In the genomic region with DNA sequence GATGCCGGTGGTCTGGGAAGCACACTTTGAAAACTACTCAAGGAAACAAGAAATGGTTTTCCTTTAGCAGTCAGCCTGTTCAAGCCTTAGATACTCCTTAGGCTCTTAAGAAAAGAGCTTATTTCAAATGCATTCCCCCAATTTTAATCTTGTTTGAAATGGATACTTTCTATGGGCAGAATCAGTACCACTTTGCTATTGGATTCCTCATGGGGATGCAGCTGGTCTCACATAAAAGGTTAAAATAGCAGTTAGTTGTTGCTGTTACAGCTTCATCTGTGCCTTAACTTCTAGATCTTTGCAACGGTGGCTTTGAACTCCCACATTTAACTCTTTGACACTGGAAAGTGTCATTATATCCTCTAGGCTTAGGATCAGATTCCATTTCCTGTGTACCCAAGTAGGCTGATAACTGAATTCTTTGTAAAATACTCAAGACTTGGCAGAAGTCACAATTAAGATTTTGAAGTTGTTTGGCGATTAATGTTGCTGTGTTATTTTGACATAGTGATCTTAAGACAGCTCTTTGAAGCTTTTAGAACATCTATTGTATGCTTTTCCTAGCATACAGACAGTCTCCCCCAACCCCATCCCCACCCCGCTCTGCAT, we compare ENCODE assay signal across 9 cellular contexts. TPM values are rescaled to one million over a fixed set of nuclear protein-coding genes. Genes with fewer than 3 reads are reported as not detected.
DNase-seq lines count a peak whose midpoint lies in the region; ATAC-seq and TF ChIP-seq lines count a peak whose summit lies in the region.
"Had no signal": no experiment of that assay in that cellular context is flagged by ENCODE, and none has a peak within 500 bp of the region (broad histone marks: within the 10 kb centered on the region; RNA-seq: fewer than 3 reads in every experiment).

No MANE protein-coding gene starts in this region.

- H3F3A ChIP-seq in GM23248 (ENCODE audit: insufficient read depth): peaks cover 80% of the 10 kb centered on the region

- peak overlapping the region; percentile 74 for H3K4me3 ChIP-seq in GM23248
- peak overlapping the region; percentile 68 for H3K4me3 ChIP-seq in astrocyte of the spinal cord (ENCODE audit: low read depth, low read length)
- H3K4me3 ChIP-seq in iPS-20b (ENCODE audit: low read length): peak overlapping the region; percentile 84
- H3K4me3 ChIP-seq in gastrocnemius medialis: peak overlapping the region in 3 of 4 donors; percentile 11 to 63 (median 59)
- H3K4me3 ChIP-seq in H7 (ENCODE audit: insufficient read depth, low read depth, low read length): no peak overlapping the region

- peaks cover 12% of the 10 kb centered on the region for H3K4me1 ChIP-seq in GM23248 (ENCODE audit: insufficient read depth)
- H3K4me1 ChIP-seq in iPS-20b (ENCODE audit: insufficient read depth, low read length): peaks cover 21% of the 10 kb centered on the region
- peaks cover 7 to 17% of the 10 kb centered on the region in 2 donors for H3K4me1 ChIP-seq in gastrocnemius medialis

- TF ChIP-seq POLR2A in gastrocnemius medialis (IDR thresholded peaks at IDR 0.05): no peak

- H3K36me3 ChIP-seq in GM23248 (ENCODE audit: low read depth) (peaks cover 52% of the 10 kb centered on the region), iPS-20b (ENCODE audit: insufficient read depth, low read depth, low read length) (peaks cover 63% of the 10 kb centered on the region), gastrocnemius medialis (peaks cover 0 to 11% of the 10 kb centered on the region in 2 donors), H7 (replicated peaks; ENCODE audit: control insufficient read depth, insufficient read depth, low read length) (peaks cover 39% of the 10 kb centered on the region)

- H3K36me3 Mint-ChIP-seq in T-helper 17 cell (ENCODE audit: low read depth): peaks cover 6% of the 10 kb centered on the region

- no peak overlapping the region for H3K4me3 Mint-ChIP-seq in T-helper 17 cell

- in situ Hi-C loops in GM23248 (cut with MboI): loop anchor here (5.0 kb wide), 1 partner anchor 411 kb away; no protein-coding TSS in a partner anchor
- in situ Hi-C loops in astrocyte of the spinal cord (cut with HindIII; ENCODE audit: low sequenced_read_pairs): no loop called here
- in situ Hi-C loops in gastrocnemius medialis (cut with MboI; ENCODE audit: low sequenced_read_pairs in 4 of 4): loop anchor here in 2 of 4 donors (10.0 to 25.0 kb wide), 3 partner anchors 421 to 771 kb away; no protein-coding TSS in a partner anchor

- peaks cover 15% of the 10 kb centered on the region; the same call in 1 of the 2 replicates for H3K79me2 ChIP-seq in GM23248 (ENCODE audit: insufficient read depth)

- TF ChIP-seq CTCF in astrocyte of the spinal cord (IDR thresholded peaks at IDR 0.05; ENCODE audit: low read depth, low read length) (no peak), gastrocnemius medialis (IDR thresholded peaks at IDR 0.05 in 4 of 5, conservative IDR thresholded peaks at IDR 0.05 in 1 of 5) (no peak)

- H3K9ac ChIP-seq in GM23248: peak overlapping the region; percentile 89
- H3K9ac ChIP-seq in iPS-20b (ENCODE audit: low read depth, low read length): peak overlapping the region; percentile 8; the same call in 1 of the 2 replicates

- DNase-seq in GM23248 (no peak), astrocyte of the spinal cord (ENCODE audit: low read depth, low spot score) (peak; percentile 41), gastrocnemius medialis (no peak), NOMO-1 treated with DMSO at 0.1 percent for 48 hours (lab: John Stamatoyannopoulos, UW; ENCODE audit: unreplicated experiment) (no peak), H7 (no peak), ecto neural progenitor cell (ENCODE audit: low spot score) (no peak), T-helper 17 cell (no peak)
- DNase-seq: NCI-H510A had no signal

- WGBS in GM23248 (ENCODE audit: low coverage in 1 of 2, low lambda C conversion rate in 2 of 2, missing lambda C conversion rate in 2 of 2), 2 experiments: 4 to 16% methylated on average over 4 of the region's 4 CpGs

- peaks cover 41% of the 10 kb centered on the region; the same call in 1 of the 2 replicates for H4K20me1 ChIP-seq in GM23248 (ENCODE audit: insufficient read depth)

- peak overlapping the region; percentile 95 for H3K27ac ChIP-seq in GM23248
- no peak overlapping the region for H3K27ac ChIP-seq in iPS-20b (ENCODE audit: low read length)
- H3K27ac ChIP-seq in gastrocnemius medialis: no peak overlapping the region

- no peak overlapping the region for H3K27ac Mint-ChIP-seq in T-helper 17 cell

- no peaks in the 10 kb centered on the region for H3K9me3 ChIP-seq in GM23248 (ENCODE audit: low read depth)
- no peaks in the 10 kb centered on the region for H3K9me3 ChIP-seq in iPS-20b (ENCODE audit: insufficient read depth, low read depth, low read length)
- no peaks in the 10 kb centered on the region for H3K9me3 ChIP-seq in gastrocnemius medialis
- no peaks in the 10 kb centered on the region for H3K9me3 ChIP-seq in T-helper 17 cell (ENCODE audit: control insufficient read depth, low read length, poor library complexity, severe bottlenecking)

- intact Hi-C loops in gastrocnemius medialis (cut with DNase I; ENCODE audit: low total_unique reads): loop anchor here (5.0 to 10.0 kb wide), 2 partner anchors 172 to 876 kb away; no protein-coding TSS in a partner anchor

- H3K27me3 ChIP-seq in GM23248 (replicated peaks; ENCODE audit: insufficient read depth) (no peaks in the 10 kb centered on the region), iPS-20b (ENCODE audit: insufficient read depth, low read length) (peaks cover 14% of the 10 kb centered on the region), gastrocnemius medialis (peaks cover 0 to 6% (median 4%) of the 10 kb centered on the region in 3 donors), H7 (ENCODE audit: control insufficient read depth, insufficient read depth, low read length) (no peaks in the 10 kb centered on the region)

- peaks cover 26% of the 10 kb centered on the region for H3K4me1 Mint-ChIP-seq in T-helper 17 cell

- ATAC-seq in gastrocnemius medialis (no peak), T-helper 17 cell (no peak)

- H3K4me2 ChIP-seq in GM23248 (ENCODE audit: unreplicated experiment): peak overlapping the region; percentile 75

- peaks cover 19% of the 10 kb centered on the region for H3K27me3 Mint-ChIP-seq in T-helper 17 cell

- no peak overlapping the region for H2AFZ ChIP-seq in GM23248

- no peaks in the 10 kb centered on the region for H3K9me2 ChIP-seq in GM23248 (ENCODE audit: insufficient read depth)

RNA-seq across cellular contexts. Expression of a gene that starts 2.2 kb away (rescaled TPM):
- 7,697 and 8,549 TPM in 2 replicates for total RNA-seq in GM23248 (2014; rRNA removed; shearing (Covaris generic))
- polyA plus RNA-seq in GM23248 (2016; fragmentation: Nextera tagmentation; extraction: Ambion mirVana): 2,858 and 2,877 TPM in 2 replicates
- total RNA-seq in gastrocnemius medialis: 10 to 100 TPM; 10.7 to 99.0 (median 44.6) TPM
- 9.9 and 10.1 TPM in 2 replicates for total RNA-seq in H7 (2014; rRNA removed; shearing (Covaris generic))
- 10 to 100 TPM; 13.0 to 99.9 TPM for total RNA-seq in T-helper 17 cell

Comparison
In these comparisons a context has a peak if more than half of its experiments do, and no peak if none do; other contexts are left out.
1. RNA of a gene that starts 2.2 kb away (total RNA-seq): 7,697 to 8,549 TPM in GM23248; 13.0 to 99.9 TPM in T-helper 17 cell, 10.7 to 99.0 TPM in gastrocnemius medialis and 9.9 to 10.1 TPM in H7; every median in the first group is over 10 times any median in the second.